In genomic region chr4:140777401-140777800, GRCh38 we compare ENCODE assay signal across 18 cellular contexts.
DNase-seq lines count a peak whose midpoint lies in the region; ATAC-seq and TF ChIP-seq lines count a peak whose summit lies in the region.
"Had no signal": no experiment of that assay in that cellular context is flagged by ENCODE, and none has a peak within 500 bp of the region (broad histone marks: within the 10 kb centered on the region; RNA-seq: fewer than 3 reads in every experiment).

No MANE protein-coding gene starts in this region.

- CTCF ChIA-PET in HEK293 (lab: Yijun Ruan, JAX): no interaction called here

- H3K9me2 ChIP-seq in Loucy (replicated peaks; ENCODE audit: low read depth, low read length): no peaks in the 10 kb centered on the region

- no peak for DNase-seq in stimulated activated naive B cell treated with anti-CD40 and anti-IgM and Interleukin-4, amounts not matched to agents 10 μg/mL and 1 μg/mL and 100 μg/mL, for 72 hours
- DNase-seq in COLO668 (lab: John Stamatoyannopoulos, UW; ENCODE audit: unreplicated experiment): no peak
- no peak for DNase-seq in epidermal melanocyte (ENCODE audit: insufficient read length, low spot score)
- DNase-seq: BE2C; CD4-positive, alpha-beta memory T cell; COR-L47; DMS53; H7; IMR-90; KBM-7 had no signal

- no peak for TF ChIP-seq CTCF in HEK293 (tag by site-specific recombination; IDR thresholded peaks at IDR 0.05)
- TF ChIP-seq CTCF in Loucy (conservative IDR thresholded peaks at IDR 0.05; ENCODE audit: low read length): no peak

- no peak overlapping the region for H3K4me3 ChIP-seq in HEK293 (ENCODE audit: low read depth, low read length)
- H3K4me3 ChIP-seq in Loucy (ENCODE audit: low read length, poor library complexity, severe bottlenecking): no peak overlapping the region
- H3K4me3 ChIP-seq: A549, GM12878, GM23338 had no signal

- H3K36me3 ChIP-seq in HEK293 (ENCODE audit: control insufficient read depth in 2 of 2, insufficient read depth in 1 of 2, low read length in 2 of 2): no peaks in the 10 kb centered on the region
- H3K36me3 ChIP-seq in Loucy (ENCODE audit: insufficient read depth, low read length): no peaks in the 10 kb centered on the region
- H3K36me3 ChIP-seq: BE2C had no signal

- no peak overlapping the region for H3K4me3 Mint-ChIP-seq in stimulated activated naive B cell treated with anti-CD40 and anti-IgM and Interleukin-4, amounts not matched to agents 10 μg/mL and 1 μg/mL and 100 μg/mL, for 72 hours
- H3K4me3 Mint-ChIP-seq: CD4-positive, alpha-beta memory T cell; GM23338 had no signal

- no peaks in the 10 kb centered on the region for H4K20me1 ChIP-seq in Loucy (ENCODE audit: insufficient read depth, low read length, poor library complexity, severe bottlenecking)

- H3F3A ChIP-seq in Loucy (ENCODE audit: low read depth): no peaks in the 10 kb centered on the region; the same call in 1 of the 2 replicates

- no peak overlapping the region for H3K4me2 ChIP-seq in Loucy (ENCODE audit: low read depth, low read length, poor library complexity, severe bottlenecking)
- H3K4me2 ChIP-seq: A549, GM23338 had no signal

- POLR2A ChIA-PET in HEK293 (lab: Yijun Ruan, JAX): no interaction called here

- peaks cover 0 to 2% of the 10 kb centered on the region in 2 donors for H3K9me3 Mint-ChIP-seq in stimulated activated naive B cell treated with anti-CD40 and anti-IgM and Interleukin-4, amounts not matched to agents 10 μg/mL and 1 μg/mL and 100 μg/mL, for 72 hours
- H3K9me3 Mint-ChIP-seq: CD4-positive, alpha-beta memory T cell; GM23338 had no signal

- H3K9ac ChIP-seq in Loucy (ENCODE audit: low read depth, low read length, poor library complexity, severe bottlenecking): no peak overlapping the region

- H3K4me1 ChIP-seq in HEK293 (ENCODE audit: control insufficient read depth, insufficient read depth, low read length) (no peaks in the 10 kb centered on the region), Loucy (ENCODE audit: insufficient read depth, low read length, poor library complexity, severe bottlenecking) (no peaks in the 10 kb centered on the region)
- H3K4me1 ChIP-seq: A549, BE2C had no signal

- H3K4me1 Mint-ChIP-seq in stimulated activated naive B cell treated with anti-CD40 and anti-IgM and Interleukin-4, amounts not matched to agents 10 μg/mL and 1 μg/mL and 100 μg/mL, for 72 hours: peaks cover 10 to 11% of the 10 kb centered on the region in 2 donors
- H3K4me1 Mint-ChIP-seq: CD4-positive, alpha-beta memory T cell had no signal

- ATAC-seq in GM18498 (IDR thresholded peaks at IDR 0.05; ENCODE audit: unreplicated experiment): peak; percentile 15
- ATAC-seq in stimulated activated naive B cell treated with anti-CD40 and anti-IgM and Interleukin-4, amounts not matched to agents 10 μg/mL and 1 μg/mL and 100 μg/mL, for 72 hours (replicated peaks): peak; percentile 12 to 18
- no peak for ATAC-seq in GM21381 (IDR thresholded peaks at IDR 0.05; ENCODE audit: unreplicated experiment)
- ATAC-seq: A549, GM23338 had no signal

- H3K9me3 ChIP-seq in HEK293 (ENCODE audit: control insufficient read depth, insufficient read depth, low read depth, low read length): no peaks in the 10 kb centered on the region
- H3K9me3 ChIP-seq in Loucy (ENCODE audit: insufficient read depth, low read depth, low read length): no peaks in the 10 kb centered on the region
- H3K9me3 ChIP-seq: A549, BE2C had no signal

- no peaks in the 10 kb centered on the region for H3K27me3 ChIP-seq in Loucy (ENCODE audit: insufficient read depth, low read length, poor library complexity, severe bottlenecking)
- H3K27me3 ChIP-seq: BE2C had no signal

- 0 out of 2 replicates have a peak overlapping the region, but pooled peaks have one; percentile 5 for H2AFZ ChIP-seq in Loucy (ENCODE audit: low read length)
- H2AFZ ChIP-seq: GM23338 had no signal

- H3K36me3 Mint-ChIP-seq in stimulated activated naive B cell treated with anti-CD40 and anti-IgM and Interleukin-4, amounts not matched to agents 10 μg/mL and 1 μg/mL and 100 μg/mL, for 72 hours: no peaks in the 10 kb centered on the region
- H3K36me3 Mint-ChIP-seq: CD4-positive, alpha-beta memory T cell had no signal

- no peaks in the 10 kb centered on the region for H3K79me2 ChIP-seq in Loucy (ENCODE audit: insufficient read depth, low read length)

- H3K27me3 Mint-ChIP-seq in stimulated activated naive B cell treated with anti-CD40 and anti-IgM and Interleukin-4, amounts not matched to agents 10 μg/mL and 1 μg/mL and 100 μg/mL, for 72 hours: no peaks in the 10 kb centered on the region

- no peak overlapping the region for H3K27ac Mint-ChIP-seq in stimulated activated naive B cell treated with anti-CD40 and anti-IgM and Interleukin-4, amounts not matched to agents 10 μg/mL and 1 μg/mL and 100 μg/mL, for 72 hours
- H3K27ac Mint-ChIP-seq: CD4-positive, alpha-beta memory T cell; GM23338 had no signal

- H3K27ac ChIP-seq in HEK293 (ENCODE audit: extremely low read depth, low read depth, low read length): no peak overlapping the region
- H3K27ac ChIP-seq: A549, C4-2B had no signal

TF ChIP-seq in HEK293, 187 proteins besides CTCF, POLR2A, EP300 and RAD21:
- TF ChIP-seq PRDM10 (tag by site-specific recombination; IDR thresholded peaks at IDR 0.05) (0 out of 2 replicates have a peak, but pooled peaks have one; percentile 19), BCL11B (tag by site-specific recombination; IDR thresholded peaks at IDR 0.05; ENCODE audit: low read depth) (no peak), ZNF274 (IDR thresholded peaks at IDR 0.05; ENCODE audit: low read length) (no peak), ZNF274 (tag by site-specific recombination; IDR thresholded peaks at IDR 0.05; ENCODE audit: borderline replicate concordance) (no peak)
